ENCODE assay signal across 24 cellular contexts in the genomic region with DNA sequence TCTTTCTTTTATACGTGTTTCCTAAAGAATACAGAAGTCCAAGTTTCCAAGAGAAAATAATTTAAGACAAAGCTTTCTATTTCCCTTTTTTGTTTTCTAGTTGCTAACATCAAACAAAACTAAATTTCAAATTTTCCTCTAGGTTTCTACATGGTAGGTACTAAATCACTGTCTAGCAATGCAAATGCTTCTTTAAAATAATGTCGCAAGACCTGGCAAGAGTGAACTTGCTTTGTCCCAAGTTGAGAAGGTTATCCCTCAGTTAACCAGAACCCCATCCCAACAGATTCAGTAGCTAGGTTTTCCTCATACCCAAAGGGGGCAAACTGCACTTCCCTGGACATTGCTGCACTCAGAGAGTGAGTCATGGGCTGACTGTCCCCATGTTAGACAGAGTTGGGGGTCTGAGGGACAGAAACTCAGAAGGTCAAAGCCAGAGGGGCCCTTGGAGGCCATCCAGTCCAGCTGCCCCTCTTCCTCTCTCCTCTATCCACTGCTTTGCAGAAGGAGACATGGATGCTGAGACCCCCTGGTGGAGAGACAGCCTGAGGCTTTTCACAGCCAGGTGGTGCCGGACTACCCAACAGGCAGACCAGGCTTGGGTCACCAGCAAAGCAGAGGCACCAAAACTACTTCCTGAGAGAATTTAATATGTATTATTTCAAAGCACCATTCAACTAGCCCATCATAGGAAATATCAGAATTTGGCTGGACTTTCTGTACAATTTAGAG. TPM values are rescaled to one million over a fixed set of nuclear protein-coding genes. Genes with fewer than 3 reads are reported as not detected.
A peak's percentile ranks its signal among the peaks of the same experiment; 100 is the strongest.
DNase-seq lines count a peak whose midpoint lies in the region; ATAC-seq, FAIRE-seq and TF ChIP-seq lines count a peak whose summit lies in the region.
"Had no signal": no experiment of that assay in that cellular context is flagged by ENCODE, and none has a peak within 500 bp of the region (broad histone marks: within the 10 kb centered on the region; RNA-seq: fewer than 3 reads in every experiment).

No MANE protein-coding gene starts in this region.

- no peak overlapping the region for H2BK12ac ChIP-seq in H1 (ENCODE audit: low read depth, low read length)

- no peak for ATAC-seq in body of pancreas
- ATAC-seq: heart left ventricle; right cardiac atrium; stimulated activated effector memory CD8-positive, alpha-beta T cell treated with anti-CD3 and anti-CD28 coated beads, Interleukin-12 subunit alpha, Interleukin-12 subunit beta, amount 100 ng/mL, for 72 hours had no signal

- H3K4me1 ChIP-seq in H1 (replicated peaks in 1 of 4; ENCODE audit: control insufficient read depth in 3 of 4, insufficient read depth in 4 of 4, low read length in 3 of 4) = peaks cover 0 to 2% (median 0%) of the 10 kb centered on the region in 4 experiments; a peak in 1 of 7 replicates
- no peaks in the 10 kb centered on the region for H3K4me1 ChIP-seq in body of pancreas
- H3K4me1 ChIP-seq: HAP-1, heart left ventricle had no signal

- no peak overlapping the region for H3K4me3 Mint-ChIP-seq in type B pancreatic cell
- H3K4me3 Mint-ChIP-seq: stimulated activated effector memory CD8-positive, alpha-beta T cell treated with anti-CD3 and anti-CD28 coated beads, Interleukin-12 subunit alpha, Interleukin-12 subunit beta, amount 100 ng/mL, for 72 hours; T-helper 1 cell treated with Interleukin-12 subunit alpha and Interleukin-12 subunit beta and Interleukin-4 antibody, amounts not matched to agents 30 μg/mL and 1 μg/mL, for 36 hours had no signal

- no peak for TF ChIP-seq EP300 in H1 (IDR thresholded peaks at IDR 0.05; ENCODE audit: borderline replicate concordance in 1 of 2, low read depth in 2 of 2, low read length in 2 of 2)

- no peak overlapping the region for H3K4me2 ChIP-seq in H1 (ENCODE audit: insufficient read depth in 1 of 2, low read depth in 2 of 2, low read length in 2 of 2)
- H3K4me2 ChIP-seq: PC-9 had no signal

- 92% methylated on average over 3 of the region's 3 CpGs; no CpG with 5 or more reads in 1 of the 2 experiments for WGBS in H1 (ENCODE audit: extremely low coverage in 1 of 2, insufficient coverage in 1 of 2, insufficient read length in 1 of 2, insufficient replicate concordance in 2 of 2, low coverage in 1 of 2, low lambda C conversion rate in 2 of 2, missing lambda C conversion rate in 1 of 2), 2 experiments
- WGBS in body of pancreas, 2 donors = 84 to 86% methylated on average over 3 of the region's 3 CpGs

- no peak overlapping the region for H2BK5ac ChIP-seq in H1 (ENCODE audit: low read depth, low read length)

- intact Hi-C loops in body of pancreas (cut with DNase I) = no loop called here

- no peak overlapping the region for H4K8ac ChIP-seq in H1 (ENCODE audit: extremely low read depth, insufficient read depth, low read length)

- TF ChIP-seq RAD21 in H1 (IDR thresholded peaks at IDR 0.05 in 1 of 2, conservative IDR thresholded peaks at IDR 0.05 in 1 of 2; ENCODE audit: low read depth in 2 of 2, low read length in 2 of 2) = peak in 1 of 2 experiments; percentile 26; a peak in 1 of 4 replicates

- no peak overlapping the region for H3K56ac ChIP-seq in H1 (replicated peaks; ENCODE audit: insufficient read length, low read depth, low read length)

- no peaks in the 10 kb centered on the region for H3K23me2 ChIP-seq in H1 (ENCODE audit: low read depth, low read length)

- peak; percentile 18 for DNase-seq in 8988T
- DNase-seq in Daoy (ENCODE audit: low read depth) = peak; percentile 13
- DNase-seq in NAMALWA (ENCODE audit: low spot score) = peak; percentile 5
- DNase-seq in H1 (ENCODE audit: low read depth in 1 of 2, low spot score in 2 of 2) = no peak
- no peak for DNase-seq in occipital lobe (lab: John Stamatoyannopoulos, UW)
- no peak for DNase-seq in D721Med (ENCODE audit: insufficient read length, low spot score)
- no peak for DNase-seq in type B pancreatic cell (ENCODE audit: extremely low spot score, unreplicated experiment)
- DNase-seq in body of pancreas = no peak
- DNase-seq: activated CD4-positive, alpha-beta T cell treated with anti-CD3 and anti-CD28 coated beads, Interleukin-2, amount 50 U/mL, for 48 hours; activated naive CD4-positive, alpha-beta T cell treated with Interleukin-2 at 50 U/mL for 16 hours; heart left ventricle; KBM-7; NCI-H1105; NCI-H2107; NCI-H524 treated with DMSO at 0.1 percent for 48 hours; PC-9 had no signal

- H3K27ac Mint-ChIP-seq in type B pancreatic cell = no peak overlapping the region
- H3K27ac Mint-ChIP-seq: stimulated activated effector memory CD8-positive, alpha-beta T cell treated with anti-CD3 and anti-CD28 coated beads, Interleukin-12 subunit alpha, Interleukin-12 subunit beta, amount 100 ng/mL, for 72 hours; T-helper 1 cell treated with Interleukin-12 subunit alpha and Interleukin-12 subunit beta and Interleukin-4 antibody, amounts not matched to agents 30 μg/mL and 1 μg/mL, for 36 hours had no signal

- H3K27me3 ChIP-seq in H1 (replicated peaks in 1 of 4; ENCODE audit: control insufficient read depth in 3 of 4, extremely low read depth in 1 of 4, insufficient read depth in 3 of 4, low read length in 3 of 4) = no peaks in the 10 kb centered on the region
- no peaks in the 10 kb centered on the region for H3K27me3 ChIP-seq in body of pancreas

- no peak overlapping the region for H2AFZ ChIP-seq in H1 (ENCODE audit: low read length)
- H2AFZ ChIP-seq: PC-9 had no signal

- H3K14ac ChIP-seq in H1 (ENCODE audit: insufficient read length) = no peak overlapping the region

- H3K4me1 Mint-ChIP-seq in type B pancreatic cell (ENCODE audit: unreplicated experiment) = no peaks in the 10 kb centered on the region
- H3K4me1 Mint-ChIP-seq: stimulated activated effector memory CD8-positive, alpha-beta T cell treated with anti-CD3 and anti-CD28 coated beads, Interleukin-12 subunit alpha, Interleukin-12 subunit beta, amount 100 ng/mL, for 72 hours had no signal

- H3K36me3 Mint-ChIP-seq in type B pancreatic cell = no peaks in the 10 kb centered on the region
- H3K36me3 Mint-ChIP-seq: stimulated activated effector memory CD8-positive, alpha-beta T cell treated with anti-CD3 and anti-CD28 coated beads, Interleukin-12 subunit alpha, Interleukin-12 subunit beta, amount 100 ng/mL, for 72 hours had no signal

- H3K79me2 ChIP-seq in H1 (ENCODE audit: control insufficient read depth in 1 of 2, insufficient read depth in 2 of 2, low read length in 2 of 2) = no peaks in the 10 kb centered on the region

- CTCF ChIA-PET in H1 (lab: Charles Lee; ENCODE audit: partially characterized antibody) = interaction anchor here (0.8 to 2.6 kb wide), 10 partner anchors 8 to 176 kb away, joined by 3 to 13 read pairs (median 3); no protein-coding TSS in a partner anchor

- H3K36me3 ChIP-seq in H1 (ENCODE audit: control insufficient read depth in 2 of 4, insufficient read depth in 4 of 4, low read length in 3 of 4) (no peaks in the 10 kb centered on the region), body of pancreas (replicated peaks in 1 of 2; ENCODE audit: insufficient read depth in 1 of 2, low read depth in 2 of 2) (no peaks in the 10 kb centered on the region)
- H3K36me3 ChIP-seq: HAP-1, heart left ventricle had no signal

- H4K5ac ChIP-seq in H1 (ENCODE audit: insufficient read length, low read depth, low read length) = no peak overlapping the region

- H3K9me3 ChIP-seq in H1 (ENCODE audit: insufficient read depth in 2 of 2, low read depth in 1 of 2, low read length in 1 of 2) = no peaks in the 10 kb centered on the region
- no peaks in the 10 kb centered on the region for H3K9me3 ChIP-seq in body of pancreas
- H3K9me3 ChIP-seq: HAP-1 had no signal

- H3K18ac ChIP-seq in H1 (ENCODE audit: extremely low read depth, low read length) = no peak overlapping the region

- POLR2A ChIA-PET in H1 (lab: Charles Lee; ENCODE audit: partially characterized antibody) = interaction anchor here (1.0 kb wide), 1 partner anchor 15 kb away, joined by 3 read pairs; no protein-coding TSS in a partner anchor

- FAIRE-seq in H1 (lab: Jason Lieb, UNC) (no peak), D721Med (lab: Jason Lieb, UNC) (no peak)
- FAIRE-seq: colon had no signal

- H4K20me1 ChIP-seq in H1 (replicated peaks in 1 of 2; ENCODE audit: control insufficient read depth in 1 of 2, insufficient read depth in 2 of 2, low read length in 2 of 2) = no peaks in the 10 kb centered on the region

- no peaks in the 10 kb centered on the region for H3K79me1 ChIP-seq in H1 (ENCODE audit: low read depth, low read length)

- H2AK5ac ChIP-seq in H1 (ENCODE audit: low read depth, low read length) = no peak overlapping the region

- H3K9ac ChIP-seq in H1 (replicated peaks in 1 of 4; ENCODE audit: extremely low read depth in 1 of 4, low read depth in 3 of 4, low read length in 3 of 4) = no peak overlapping the region

- no peak overlapping the region for H3K23ac ChIP-seq in H1 (ENCODE audit: insufficient read length)

- TF ChIP-seq POLR2A in H1 (IDR thresholded peaks at IDR 0.05; ENCODE audit: control extremely low read depth in 1 of 2, low read depth in 2 of 2, low read length in 2 of 2) = no peak
- TF ChIP-seq POLR2A in body of pancreas (IDR thresholded peaks at IDR 0.05) = no peak

- no peak overlapping the region for H2BK120ac ChIP-seq in H1 (replicated peaks; ENCODE audit: low read depth, low read length)

- H3K4me3 ChIP-seq in H1 (ENCODE audit: extremely low read depth in 1 of 4, insufficient read depth in 2 of 4, low read depth in 3 of 4, low read length in 4 of 4) (no peak overlapping the region), body of pancreas (no peak overlapping the region)
- H3K4me3 ChIP-seq: HAP-1, heart left ventricle, PC-9 had no signal

- H3K9me3 Mint-ChIP-seq in type B pancreatic cell = no peaks in the 10 kb centered on the region
- H3K9me3 Mint-ChIP-seq: stimulated activated effector memory CD8-positive, alpha-beta T cell treated with anti-CD3 and anti-CD28 coated beads, Interleukin-12 subunit alpha, Interleukin-12 subunit beta, amount 100 ng/mL, for 72 hours; T-helper 1 cell treated with Interleukin-12 subunit alpha and Interleukin-12 subunit beta and Interleukin-4 antibody, amounts not matched to agents 30 μg/mL and 1 μg/mL, for 36 hours had no signal

- H3K27ac ChIP-seq in H1 (ENCODE audit: low read depth, low read length) (no peak overlapping the region), body of pancreas (no peak overlapping the region)
- H3K27ac ChIP-seq: heart left ventricle, PC-9 had no signal

- H3K27me3 Mint-ChIP-seq in type B pancreatic cell = peaks cover 33% of the 10 kb centered on the region

- H4K91ac ChIP-seq in H1 (replicated peaks; ENCODE audit: insufficient read length, low read length) = no peak overlapping the region

- no peak overlapping the region for H2BK15ac ChIP-seq in H1 (ENCODE audit: low read length)

- no peak overlapping the region for H3K4ac ChIP-seq in H1 (replicated peaks; ENCODE audit: insufficient read length, low read depth, low read length)

- TF ChIP-seq CTCF in H1 (IDR thresholded peaks at IDR 0.05; ENCODE audit: control extremely low read depth in 1 of 3, insufficient read depth in 1 of 3, low read depth in 1 of 3, low read length in 3 of 3) = peak in 2 of 3 experiments; percentile 23 to 47; a peak in 3 of 4 replicates
- TF ChIP-seq CTCF in D721Med (IDR thresholded peaks at IDR 0.05; ENCODE audit: insufficient read depth, missing control alignments) = no peak
- no peak for TF ChIP-seq CTCF in type B pancreatic cell (conservative IDR thresholded peaks at IDR 0.05)
- TF ChIP-seq CTCF in body of pancreas (IDR thresholded peaks at IDR 0.05) = no peak

- H2BK20ac ChIP-seq in H1 (ENCODE audit: low read length) = no peak overlapping the region

RNA-seq across cellular contexts. Expression of a gene that starts 23.1 kb away (rescaled TPM):
- under 0.01 TPM in 1 of 2 replicates, not detected in the other for total RNA-seq in Daoy (2014; rRNA removed; shearing (Covaris generic))
- not detected in 2 replicates for total RNA-seq in H1 (2021; fragmentation: NEBNext Ultra II Directional; extraction: Animal tissue kit (Norgen Biotek cat#: 25700))
- 0.09 TPM in 1 of 2 replicates, not detected in the other for polyA plus RNA-seq in H1 (2011; rRNA removed)
- polyA plus RNA-seq in H1 (2011; cell fraction: cytosol; rRNA removed) = 0.01 TPM
- 0.14 TPM for polyA plus RNA-seq in H1 (2011; cell fraction: nucleus; rRNA removed)
- not detected in 4 replicates for polyA plus RNA-seq in H1 (2012, experiment 1 of 2)
- polyA plus RNA-seq in H1 (2012, experiment 2 of 2) = not detected
- polyA plus RNA-seq in H1 (2013, experiment 1 of 2) = not detected
- polyA plus RNA-seq in H1 (2013, experiment 2 of 2) = not detected
- polyA minus RNA-seq in H1 (2011; rRNA and poly(A)+ RNA removed) = not detected in 2 replicates
- not detected for polyA minus RNA-seq in H1 (2011; cell fraction: cytosol; rRNA and poly(A)+ RNA removed)
- not detected for polyA minus RNA-seq in H1 (2011; cell fraction: nucleus; rRNA and poly(A)+ RNA removed)
- total RNA-seq in occipital lobe (not detected), type B pancreatic cell (ENCODE audit: low replicate concordance) (not detected in 2 replicates), body of pancreas (under 1 TPM in 1 of 2 donors, not detected in 1; under 0.01 TPM)
- total RNA-seq: heart left ventricle, lung microvascular endothelial cell, myocyte, omental fat pad, right cardiac atrium had no signal
- polyA plus RNA-seq: heart left ventricle, right cardiac atrium had no signal

Comparison
In these comparisons a context has a peak if more than half of its experiments do, and no peak if none do; other contexts are left out.
1. DNase-seq: peak in 8988T (single experiment), Daoy (single experiment) and NAMALWA (single experiment); none in H1 (0 of 2), occipital lobe (single experiment), D721Med (single experiment), type B pancreatic cell (single experiment) and body of pancreas (0 of 4).
2. CTCF ChIP-seq: peak in H1 (2 of 3); none in D721Med (single experiment), type B pancreatic cell (single experiment) and body of pancreas (0 of 7).